In the genomic region with DNA sequence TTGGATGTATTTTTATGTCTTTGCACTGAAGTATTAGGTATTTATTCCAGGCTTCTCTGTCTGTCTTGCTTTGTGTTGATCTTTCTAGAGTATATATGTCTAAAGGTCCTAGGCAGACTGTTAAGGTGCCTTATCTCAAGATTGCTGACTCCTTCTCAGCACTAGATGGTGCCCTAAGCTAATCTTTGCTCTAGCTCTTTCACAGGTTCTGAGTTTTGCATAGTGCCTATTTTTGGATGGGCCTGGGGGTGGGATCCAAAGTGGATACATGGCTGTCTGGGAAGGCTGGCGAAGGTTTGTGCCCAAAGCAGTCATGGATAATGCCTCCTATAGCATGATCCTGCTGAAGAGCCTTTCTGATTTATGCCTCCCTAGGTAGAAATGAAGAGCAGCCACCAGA, we compare ENCODE assay signal across 9 cellular contexts.
DNase-seq lines count a peak whose midpoint lies in the region; ATAC-seq and TF ChIP-seq lines count a peak whose summit lies in the region.
"Had no signal": no experiment of that assay in that cellular context is flagged by ENCODE, and none has a peak within 500 bp of the region (broad histone marks: within the 10 kb centered on the region; RNA-seq: fewer than 3 reads in every experiment).

No MANE protein-coding gene starts in this region.

- no peaks in the 10 kb centered on the region for H3K4me1 ChIP-seq in CD8-positive, alpha-beta memory T cell (ENCODE audit: insufficient read depth, low read length)

- no peak for DNase-seq in GM10266 (ENCODE audit: extremely low spot score)
- DNase-seq in SK-N-DZ (ENCODE audit: low spot score), result peak; percentile 45
- DNase-seq in left lobe of liver (ENCODE audit: low spot score), result no peak
- DNase-seq in GM10248 (ENCODE audit: extremely low spot score), result no peak
- no peak for DNase-seq in NCI-H1694 (lab: John Stamatoyannopoulos, UW)
- DNase-seq in activated CD4-positive, alpha-beta T cell treated with anti-CD3 and anti-CD28 coated beads, Interleukin-2, amount 10 ng/mL, durations not matched to agents 24 days and 14 days, result no peak
- no peak for DNase-seq in CD8-positive, alpha-beta memory T cell
- DNase-seq: T-helper 9 cell had no signal

- POLR2A ChIA-PET in GM10248 (lab: Yijun Ruan, JAX), result no interaction called here
- POLR2A ChIA-PET in CD8-positive, alpha-beta memory T cell (lab: Charles Lee), result no interaction called here

- no peaks in the 10 kb centered on the region for H3K9me3 Mint-ChIP-seq in activated CD4-positive, alpha-beta T cell treated with anti-CD3 and anti-CD28 coated beads, Interleukin-2, amount 10 ng/mL, durations not matched to agents 24 days and 14 days
- H3K9me3 Mint-ChIP-seq in CD8-positive, alpha-beta memory T cell, result peaks cover 7 to 51% (median 23%) of the 10 kb centered on the region in 5 donors

- H3K4me3 Mint-ChIP-seq in activated CD4-positive, alpha-beta T cell treated with anti-CD3 and anti-CD28 coated beads, Interleukin-2, amount 10 ng/mL, durations not matched to agents 24 days and 14 days, result no peak overlapping the region
- no peak overlapping the region for H3K4me3 Mint-ChIP-seq in CD8-positive, alpha-beta memory T cell

- H3K27me3 Mint-ChIP-seq in activated CD4-positive, alpha-beta T cell treated with anti-CD3 and anti-CD28 coated beads, Interleukin-2, amount 10 ng/mL, durations not matched to agents 24 days and 14 days, result no peaks in the 10 kb centered on the region
- H3K27me3 Mint-ChIP-seq in CD8-positive, alpha-beta memory T cell, result no peaks in the 10 kb centered on the region

- no peaks in the 10 kb centered on the region for H3K36me3 ChIP-seq in CD8-positive, alpha-beta memory T cell (ENCODE audit: insufficient read depth, low read length)

- H3K27ac Mint-ChIP-seq in activated CD4-positive, alpha-beta T cell treated with anti-CD3 and anti-CD28 coated beads, Interleukin-2, amount 10 ng/mL, durations not matched to agents 24 days and 14 days, result no peak overlapping the region
- H3K27ac Mint-ChIP-seq in CD8-positive, alpha-beta memory T cell, result no peak overlapping the region

- no peaks in the 10 kb centered on the region for H3K9me3 ChIP-seq in CD8-positive, alpha-beta memory T cell (ENCODE audit: low read length)

- no peak overlapping the region for H3K27ac ChIP-seq in CD8-positive, alpha-beta memory T cell (ENCODE audit: low read depth, low read length)

- peak; percentile 33 for TF ChIP-seq CTCF in GM10266 (IDR thresholded peaks at IDR 0.05; ENCODE audit: control insufficient read depth, insufficient read depth, low read depth, missing control alignments)
- TF ChIP-seq CTCF in GM10248 (IDR thresholded peaks at IDR 0.05; ENCODE audit: control extremely low read depth, extremely low read depth, low read depth, missing control alignments), result no peak

- no peaks in the 10 kb centered on the region for H3K27me3 ChIP-seq in CD8-positive, alpha-beta memory T cell (ENCODE audit: insufficient read depth, low read length, poor library complexity, severe bottlenecking)

- no peaks in the 10 kb centered on the region for H3K4me1 Mint-ChIP-seq in activated CD4-positive, alpha-beta T cell treated with anti-CD3 and anti-CD28 coated beads, Interleukin-2, amount 10 ng/mL, durations not matched to agents 24 days and 14 days
- H3K4me1 Mint-ChIP-seq in CD8-positive, alpha-beta memory T cell, result no peaks in the 10 kb centered on the region

- intact Hi-C loops in activated CD4-positive, alpha-beta T cell treated with anti-CD3 and anti-CD28 coated beads, Interleukin-2, amount 10 ng/mL, durations not matched to agents 24 days and 14 days (cut with micrococcal nuclease), result no loop called here

- H3K36me3 Mint-ChIP-seq in activated CD4-positive, alpha-beta T cell treated with anti-CD3 and anti-CD28 coated beads, Interleukin-2, amount 10 ng/mL, durations not matched to agents 24 days and 14 days (ENCODE audit: low read depth), result no peaks in the 10 kb centered on the region
- no peaks in the 10 kb centered on the region for H3K36me3 Mint-ChIP-seq in CD8-positive, alpha-beta memory T cell

- H3K4me3 ChIP-seq in CD8-positive, alpha-beta memory T cell (ENCODE audit: low read length), result no peak overlapping the region

- CTCF ChIA-PET in GM10248 (lab: Yijun Ruan, JAX), result interaction anchor here (1.3 to 1.5 kb wide), 2 partner anchors 13 to 17 kb away, joined by 3 to 4 read pairs; no protein-coding TSS in a partner anchor
- CTCF ChIA-PET in CD8-positive, alpha-beta memory T cell (lab: Charles Lee), result no interaction called here

- ATAC-seq in HG02678 (IDR thresholded peaks at IDR 0.05; ENCODE audit: unreplicated experiment) (peak; percentile 54), left lobe of liver (peak; percentile 77)
